8 cellular contexts compared by ENCODE assay signal in genomic region chr1:35120458-35121133, GRCh38. TPM values are rescaled to one million over a fixed set of nuclear protein-coding genes. Genes with fewer than 3 reads are reported as not detected.
DNase-seq lines count a peak whose midpoint lies in the region; ATAC-seq and TF ChIP-seq lines count a peak whose summit lies in the region.

No MANE protein-coding gene starts in this region.

- peaks cover 18% of the 10 kb centered on the region for H3K4me1 Mint-ChIP-seq in activated T-cell treated with anti-CD3 and anti-CD28 coated beads, Interleukin-2, amount 50 U/mL, for 72 hours (ENCODE audit: low read depth)

- H4K20me1 ChIP-seq in SK-N-SH (ENCODE audit: insufficient read depth), result no peaks in the 10 kb centered on the region

- H3K4me1 ChIP-seq in SK-N-SH (ENCODE audit: control insufficient read depth in 1 of 2, insufficient read depth in 2 of 2, low read depth in 1 of 2, low read length in 1 of 2), result no peaks in the 10 kb centered on the region
- peaks cover 0 to 9% (median 9%) of the 10 kb centered on the region in 5 donors for H3K4me1 ChIP-seq in subcutaneous abdominal adipose tissue (ENCODE audit: control insufficient read depth in 5 of 5, insufficient read depth in 5 of 5, low read length in 5 of 5)

- 89% methylated on average over 23 of the region's 36 CpGs for WGBS in SK-N-SH (ENCODE audit: low lambda C conversion rate)

- POLR2A ChIA-PET in SK-N-SH (lab: Yijun Ruan, JAX), result interaction anchor here (0.6 kb wide), 1 partner anchor 117 kb away, joined by 3 read pairs; no protein-coding TSS in a partner anchor

- no peak overlapping the region for H3K4me2 ChIP-seq in SK-N-SH

- no peak overlapping the region for H3K27ac ChIP-seq in SK-N-SH (ENCODE audit: low read depth in 2 of 2, low read length in 1 of 2)
- no peak overlapping the region for H3K27ac ChIP-seq in subcutaneous abdominal adipose tissue (ENCODE audit: low read depth, low read length)

- TF ChIP-seq RAD21 in SK-N-SH (IDR thresholded peaks at IDR 0.05; ENCODE audit: low read length), result no peak

- no peak for TF ChIP-seq CTCF in SK-N-SH (IDR thresholded peaks at IDR 0.05)

- H3K9ac ChIP-seq in SK-N-SH (no peak overlapping the region), subcutaneous abdominal adipose tissue (ENCODE audit: low read length in 5 of 5) (peak overlapping the region in 4 of 5 donors; percentile 53 to 78 (median 69))

- H3K27me3 Mint-ChIP-seq in activated T-cell treated with anti-CD3 and anti-CD28 coated beads, Interleukin-2, amount 50 U/mL, for 72 hours (ENCODE audit: low read depth), result peaks cover 27% of the 10 kb centered on the region

- TF ChIP-seq EP300 in SK-N-SH (IDR thresholded peaks at IDR 0.05; ENCODE audit: borderline replicate concordance in 1 of 2, low read depth in 1 of 2, low read length in 1 of 2), result no peak

- H3K9me3 Mint-ChIP-seq in activated T-cell treated with anti-CD3 and anti-CD28 coated beads, Interleukin-2, amount 50 U/mL, for 72 hours, result no peaks in the 10 kb centered on the region

- H3K4me3 ChIP-seq in SK-N-SH (ENCODE audit: low read depth in 2 of 2, low read length in 1 of 2) (no peak overlapping the region), subcutaneous abdominal adipose tissue (ENCODE audit: low read depth in 1 of 5, low read length in 5 of 5) (peak overlapping the region; percentile 36 to 70 (median 63))

- H3K4me3 Mint-ChIP-seq in activated T-cell treated with anti-CD3 and anti-CD28 coated beads, Interleukin-2, amount 50 U/mL, for 72 hours, result peak overlapping the region; percentile 55 to 66

- H3K9me3 ChIP-seq in SK-N-SH, result no peaks in the 10 kb centered on the region
- no peaks in the 10 kb centered on the region for H3K9me3 ChIP-seq in subcutaneous abdominal adipose tissue (ENCODE audit: control insufficient read depth in 5 of 5, low read length in 5 of 5)

- H2AFZ ChIP-seq in SK-N-SH (ENCODE audit: low read depth), result no peak overlapping the region

- peak; percentile 11 for DNase-seq in SK-N-SH
- peak; percentile 15 to 22 for DNase-seq in activated T-cell treated with anti-CD3 and anti-CD28 coated beads, Interleukin-2, amount 50 U/mL, for 72 hours
- DNase-seq in iPS-NIHi11 (ENCODE audit: low spot score), result peak; percentile 27
- no peak for DNase-seq in activated CD4-positive, CD25-positive, alpha-beta regulatory T cell (lab: John Stamatoyannopoulos, UW)

- H3F3A ChIP-seq in SK-N-SH (replicated peaks; ENCODE audit: insufficient read depth), result peaks cover 8% of the 10 kb centered on the region

- peaks cover 2 to 3% of the 10 kb centered on the region in 2 donors for H3K36me3 Mint-ChIP-seq in activated T-cell treated with anti-CD3 and anti-CD28 coated beads, Interleukin-2, amount 50 U/mL, for 72 hours (ENCODE audit: insufficient read depth in 2 of 2)

- ATAC-seq in SK-N-SH treated with all-trans-retinoic acid at 6 μM for 48 hours (no peak), GM19328 (IDR thresholded peaks at IDR 0.05; ENCODE audit: unreplicated experiment) (no peak), HG02870 (IDR thresholded peaks at IDR 0.05; ENCODE audit: unreplicated experiment) (no peak)
- peak; percentile 57 to 72 for ATAC-seq in activated T-cell treated with anti-CD3 and anti-CD28 coated beads, Interleukin-2, amount 50 U/mL, for 72 hours (replicated peaks in 1 of 2)

- no peaks in the 10 kb centered on the region for H3K79me2 ChIP-seq in SK-N-SH (ENCODE audit: insufficient read depth)

- H3K27me3 ChIP-seq in SK-N-SH (ENCODE audit: insufficient read depth) (no peaks in the 10 kb centered on the region), subcutaneous abdominal adipose tissue (ENCODE audit: control insufficient read depth in 5 of 5, insufficient read depth in 4 of 5, low read length in 5 of 5) (peaks cover 0 to 4% (median 0%) of the 10 kb centered on the region in 5 donors)

- H3K9me2 ChIP-seq in SK-N-SH, result no peaks in the 10 kb centered on the region

- no peak overlapping the region for H3K27ac Mint-ChIP-seq in activated T-cell treated with anti-CD3 and anti-CD28 coated beads, Interleukin-2, amount 50 U/mL, for 72 hours

- H3K36me3 ChIP-seq in SK-N-SH (replicated peaks in 1 of 2; ENCODE audit: control insufficient read depth in 1 of 2, insufficient read depth in 2 of 2, low read length in 1 of 2) (peaks cover 0 to 7% of the 10 kb centered on the region in 2 experiments), subcutaneous abdominal adipose tissue (ENCODE audit: control insufficient read depth in 5 of 5, insufficient read depth in 5 of 5, low read length in 5 of 5) (no peaks in the 10 kb centered on the region)

- CTCF ChIA-PET in SK-N-SH (lab: Yijun Ruan, JAX), result no interaction called here

TF ChIP-seq in SK-N-SH, 30 proteins besides CTCF, POLR2A, EP300 and RAD21 (continues in another document):
- TF ChIP-seq FOXJ3 (CRISPR knock-in tag; IDR thresholded peaks at IDR 0.05) (no peak), USF2 (IDR thresholded peaks at IDR 0.05; ENCODE audit: borderline replicate concordance, low read depth, low read length) (no peak), POLR2AphosphoS5 (IDR thresholded peaks at IDR 0.05; ENCODE audit: low read depth, low read length) (no peak), FOSL2 (IDR thresholded peaks at IDR 0.05; ENCODE audit: borderline replicate concordance, low read depth) (no peak), MAX (IDR thresholded peaks at IDR 0.05; ENCODE audit: low read depth) (no peak), SMC3 (IDR thresholded peaks at IDR 0.05; ENCODE audit: low read depth, low read length) (no peak), GABPA (IDR thresholded peaks at IDR 0.05; ENCODE audit: low read depth) (no peak), SIN3A (IDR thresholded peaks at IDR 0.05; ENCODE audit: borderline replicate concordance, low read depth, low read length) (no peak), TCF12 (IDR thresholded peaks at IDR 0.05) (no peak)

TF ChIP-seq in SK-N-SH treated with all-trans-retinoic acid at 6 μM for 48 hours, 23 proteins besides CTCF, POLR2A, EP300 and RAD21 (continues in another document):
- TF ChIP-seq ESRRG (CRISPR knock-in tag; IDR thresholded peaks at IDR 0.05), result no peak
- TF ChIP-seq GLIS3 (CRISPR knock-in tag; IDR thresholded peaks at IDR 0.05), result no peak
- no peak for TF ChIP-seq OSR1 (CRISPR knock-in tag; IDR thresholded peaks at IDR 0.05)
- TF ChIP-seq ARNTL (CRISPR knock-in tag; IDR thresholded peaks at IDR 0.05; ENCODE audit: borderline replicate concordance, low read depth), result no peak
- no peak for TF ChIP-seq SNAI2 (CRISPR knock-in tag; IDR thresholded peaks at IDR 0.05)
- no peak for TF ChIP-seq RARB (CRISPR knock-in tag; IDR thresholded peaks at IDR 0.05)
- TF ChIP-seq PPARA (CRISPR knock-in tag; IDR thresholded peaks at IDR 0.05; ENCODE audit: borderline replicate concordance), result no peak
- TF ChIP-seq ZNF70 (CRISPR knock-in tag; IDR thresholded peaks at IDR 0.05), result no peak
- TF ChIP-seq TCF4 (CRISPR knock-in tag; IDR thresholded peaks at IDR 0.05; ENCODE audit: borderline replicate concordance), result no peak
- TF ChIP-seq ZNF565 (CRISPR knock-in tag; conservative IDR thresholded peaks at IDR 0.05; ENCODE audit: low read depth), result no peak
- TF ChIP-seq POU6F1 (CRISPR knock-in tag; IDR thresholded peaks at IDR 0.05; ENCODE audit: borderline replicate concordance, low read depth), result no peak
- no peak for TF ChIP-seq CREB5 (CRISPR knock-in tag; IDR thresholded peaks at IDR 0.05; ENCODE audit: low read depth)

RNA-seq across cellular contexts. Expression of gene ZMYM1, which starts 41.4 kb away (rescaled TPM):
- polyA plus RNA-seq in SK-N-SH (2012; rRNA removed), result 4.1 and 6.4 TPM in 2 replicates
- polyA plus RNA-seq in SK-N-SH (2012; cell fraction: cytosol; rRNA removed), result 3.1 and 4.4 TPM in 2 replicates
- polyA plus RNA-seq in SK-N-SH (2012; cell fraction: nucleus; rRNA removed), result 7.9 and 14.3 TPM in 2 replicates
- 1 to 10 TPM; 3.8 to 5.1 TPM for total RNA-seq in activated T-cell treated with anti-CD3 and anti-CD28 coated beads, Interleukin-2, amount 50 U/mL, for 72 hours

Comparison
In these comparisons a context has a peak if more than half of its experiments do, and no peak if none do; other contexts are left out.
1. DNase-seq: peak in SK-N-SH (single experiment), activated T-cell treated with anti-CD3 and anti-CD28 coated beads, Interleukin-2, amount 50 U/mL, for 72 hours (2 of 2) and iPS-NIHi11 (single experiment); none in activated CD4-positive, CD25-positive, alpha-beta regulatory T cell (0 of 4).
2. H3K4me3 ChIP-seq: peak in subcutaneous abdominal adipose tissue (5 of 5); none in SK-N-SH (0 of 2).
3. ATAC-seq: peak in activated T-cell treated with anti-CD3 and anti-CD28 coated beads, Interleukin-2, amount 50 U/mL, for 72 hours (2 of 2); none in SK-N-SH treated with all-trans-retinoic acid at 6 μM for 48 hours (single experiment), GM19328 (single experiment) and HG02870 (single experiment).